In the genomic region with DNA sequence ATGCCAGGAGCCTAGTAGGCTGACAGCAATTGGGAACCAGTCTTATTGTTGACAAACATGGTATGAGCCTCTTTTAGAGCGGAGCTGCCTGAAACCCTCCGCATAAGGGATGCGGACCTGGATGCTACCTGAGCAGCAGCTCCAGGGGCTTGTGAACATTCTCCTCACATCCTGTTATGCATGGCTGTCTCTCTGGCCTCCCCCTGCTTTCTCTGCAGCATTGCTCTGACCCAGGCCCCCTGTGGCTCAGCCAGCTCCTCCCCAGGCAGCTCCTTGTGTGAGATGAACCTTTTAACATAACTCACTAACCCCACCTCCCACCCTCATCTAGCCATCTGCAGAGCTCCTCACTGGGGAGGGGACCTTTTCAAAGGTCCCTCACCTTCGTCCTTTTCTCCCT, we compare ENCODE assay signal across 14 cellular contexts.
"Had no signal": no experiment of that assay in that cellular context is flagged by ENCODE, and none has a peak within 500 bp of the region (broad histone marks: within the 10 kb centered on the region; RNA-seq: fewer than 3 reads in every experiment).

No MANE protein-coding gene starts in this region.

- H3K27ac Mint-ChIP-seq: activated CD4-positive, alpha-beta memory T cell treated with anti-CD3 and anti-CD28 coated beads, Interleukin-2, amount 10 ng/mL, durations not matched to agents 7 days and 5 days; activated CD4-positive, alpha-beta T cell treated with anti-CD3 and anti-CD28 coated beads for 36 hours; activated naive CD8-positive, alpha-beta T cell treated with anti-CD3 and anti-CD28 coated beads, Interleukin-2, amount 10 ng/mL, durations not matched to agents 7 days and 5 days; naive B cell had no signal

- H3K27me3 ChIP-seq: upper lobe of right lung had no signal

- H3K9me3 ChIP-seq: upper lobe of right lung had no signal

- ATAC-seq: activated CD4-positive, alpha-beta T cell treated with anti-CD3 and anti-CD28 coated beads for 36 hours; left cardiac atrium; upper lobe of right lung had no signal

- H3K4me3 Mint-ChIP-seq: activated CD4-positive, alpha-beta memory T cell treated with anti-CD3 and anti-CD28 coated beads, Interleukin-2, amount 10 ng/mL, durations not matched to agents 7 days and 5 days; activated CD4-positive, alpha-beta T cell treated with anti-CD3 and anti-CD28 coated beads for 36 hours; activated naive CD8-positive, alpha-beta T cell treated with anti-CD3 and anti-CD28 coated beads, Interleukin-2, amount 10 ng/mL, durations not matched to agents 7 days and 5 days had no signal

- H3K27ac ChIP-seq: upper lobe of right lung, VCaP had no signal

- H3K9me3 Mint-ChIP-seq: activated CD4-positive, alpha-beta memory T cell treated with anti-CD3 and anti-CD28 coated beads, Interleukin-2, amount 10 ng/mL, durations not matched to agents 7 days and 5 days; activated naive CD8-positive, alpha-beta T cell treated with anti-CD3 and anti-CD28 coated beads, Interleukin-2, amount 10 ng/mL, durations not matched to agents 7 days and 5 days had no signal

- H3K4me3 ChIP-seq: lung, upper lobe of right lung had no signal

- DNase-seq: activated CD4-positive, alpha-beta memory T cell treated with anti-CD3 and anti-CD28 coated beads, Interleukin-2, amount 10 ng/mL, durations not matched to agents 7 days and 5 days; activated CD4-positive, alpha-beta T cell treated with anti-CD3 and anti-CD28 coated beads for 36 hours; activated CD8-positive, alpha-beta memory T cell treated with anti-CD3 and anti-CD28 coated beads, Interleukin-2, amount 50 U/mL, for 48 hours; activated naive CD8-positive, alpha-beta T cell treated with anti-CD3 and anti-CD28 coated beads, Interleukin-2, amount 10 ng/mL, durations not matched to agents 7 days and 5 days; anterior cingulate cortex; effector CD4-positive, alpha-beta T cell; left cardiac atrium; naive B cell; occipital lobe; stimulated activated CD4-positive, alpha-beta T cell treated with anti-CD3 and anti-CD28 coated beads, Interleukin-12 subunit alpha, Interleukin-12 subunit beta, amount 100 ng/mL, for 4 hours; stimulated activated naive CD4-positive, alpha-beta T cell; upper lobe of right lung had no signal

- H3K36me3 ChIP-seq: upper lobe of right lung had no signal

- H3K27me3 Mint-ChIP-seq: activated CD4-positive, alpha-beta memory T cell treated with anti-CD3 and anti-CD28 coated beads, Interleukin-2, amount 10 ng/mL, durations not matched to agents 7 days and 5 days; activated CD4-positive, alpha-beta T cell treated with anti-CD3 and anti-CD28 coated beads for 36 hours; activated naive CD8-positive, alpha-beta T cell treated with anti-CD3 and anti-CD28 coated beads, Interleukin-2, amount 10 ng/mL, durations not matched to agents 7 days and 5 days had no signal

- H3K36me3 Mint-ChIP-seq: naive B cell had no signal
